In the genomic region with DNA sequence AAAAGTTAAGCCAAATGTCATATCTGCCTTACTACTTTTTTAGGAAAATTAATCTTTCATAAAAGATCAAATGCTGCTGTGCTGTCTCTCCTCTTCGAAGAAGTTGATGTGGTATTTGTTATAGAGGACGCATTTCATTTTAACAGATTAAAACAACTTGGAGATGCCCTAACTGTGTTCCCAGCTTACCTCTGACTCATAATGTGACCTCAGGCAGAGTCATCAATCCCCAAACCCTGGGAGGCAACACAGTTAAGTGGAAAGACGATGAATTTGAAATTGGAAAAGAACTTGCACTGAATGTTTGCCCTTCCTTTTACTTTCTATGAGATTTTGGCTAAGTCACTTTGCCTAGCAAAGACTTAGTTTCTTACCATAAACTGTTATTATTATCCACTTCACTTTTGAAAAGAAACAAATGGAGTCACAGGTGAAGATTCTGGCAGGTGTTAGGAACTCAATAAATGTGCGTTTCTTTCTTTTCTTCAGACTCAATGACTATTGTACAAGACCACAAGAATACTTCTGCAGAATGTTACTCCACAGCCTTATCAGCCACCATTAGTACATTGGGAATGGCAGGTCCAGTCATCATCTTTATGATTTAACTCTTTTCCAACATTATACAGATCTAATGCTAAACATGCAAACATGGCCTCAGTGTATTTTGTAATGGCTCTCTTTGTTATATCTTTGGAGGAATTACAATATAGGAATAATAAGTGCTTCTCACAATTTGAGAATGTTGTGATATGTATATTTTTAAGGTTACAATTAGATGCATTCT, we compare ENCODE assay signal across 17 cellular contexts.
DNase-seq lines count a peak whose midpoint lies in the region; ATAC-seq, FAIRE-seq and TF ChIP-seq lines count a peak whose summit lies in the region.
"Had no signal": no experiment of that assay in that cellular context is flagged by ENCODE, and none has a peak within 500 bp of the region (broad histone marks: within the 10 kb centered on the region; RNA-seq: fewer than 3 reads in every experiment).

No MANE protein-coding gene starts in this region.

- H3K4me1 ChIP-seq in A549 (peaks cover 12% of the 10 kb centered on the region; the same call in 2 of the 3 replicates), adipocyte (ENCODE audit: control insufficient read depth, insufficient read depth, low read length) (peaks cover 30% of the 10 kb centered on the region), foreskin keratinocyte (peaks cover 14% of the 10 kb centered on the region), esophagus muscularis mucosa (peaks cover 0 to 39% (median 27%) of the 10 kb centered on the region in 4 donors)
- H3K4me1 ChIP-seq: neural progenitor cell had no signal

- H3K27ac Mint-ChIP-seq in HFFc6 (no peak overlapping the region), endothelial cell (ENCODE audit: unreplicated experiment) (no peak overlapping the region)
- no peak overlapping the region for H3K27ac Mint-ChIP-seq in activated CD4-positive, alpha-beta memory T cell treated with anti-CD3 and anti-CD28 coated beads for 36 hours
- H3K27ac Mint-ChIP-seq: activated naive CD8-positive, alpha-beta T cell; neural progenitor cell had no signal

- H3K27me3 Mint-ChIP-seq in HFFc6 (ENCODE audit: insufficient read depth) = no peaks in the 10 kb centered on the region; the same call in 1 of the 2 replicates
- H3K27me3 Mint-ChIP-seq in endothelial cell (ENCODE audit: unreplicated experiment) = no peaks in the 10 kb centered on the region
- H3K27me3 Mint-ChIP-seq in activated CD4-positive, alpha-beta memory T cell treated with anti-CD3 and anti-CD28 coated beads for 36 hours = no peaks in the 10 kb centered on the region
- H3K27me3 Mint-ChIP-seq: activated naive CD8-positive, alpha-beta T cell had no signal

- H3K36me3 Mint-ChIP-seq in HFFc6 (ENCODE audit: low read depth) = no peaks in the 10 kb centered on the region
- no peaks in the 10 kb centered on the region for H3K36me3 Mint-ChIP-seq in endothelial cell (ENCODE audit: low read depth, unreplicated experiment)
- H3K36me3 Mint-ChIP-seq in activated CD4-positive, alpha-beta memory T cell treated with anti-CD3 and anti-CD28 coated beads for 36 hours = no peaks in the 10 kb centered on the region
- H3K36me3 Mint-ChIP-seq: activated naive CD8-positive, alpha-beta T cell; neural progenitor cell had no signal

- no peak for TF ChIP-seq EP300 in A549 (IDR thresholded peaks at IDR 0.05)
- TF ChIP-seq EP300 in esophagus muscularis mucosa (IDR thresholded peaks at IDR 0.05) = no peak

- TF ChIP-seq POLR2A in A549 (IDR thresholded peaks at IDR 0.05; ENCODE audit: low read length) (no peak), esophagus muscularis mucosa (IDR thresholded peaks at IDR 0.05; ENCODE audit: low read depth) (no peak)

- ATAC-seq in A549 (no peak), foreskin keratinocyte (peak; percentile 84)
- ATAC-seq: GM12878 had no signal

- no peak for FAIRE-seq in A549 (lab: Jason Lieb, UNC)
- FAIRE-seq: A204.1, colon, GM12878 had no signal

- H3K27me3 ChIP-seq in adipocyte (replicated peaks; ENCODE audit: control insufficient read depth, insufficient read depth, low read length) (no peaks in the 10 kb centered on the region), foreskin keratinocyte (no peaks in the 10 kb centered on the region), esophagus muscularis mucosa (no peaks in the 10 kb centered on the region)
- H3K27me3 ChIP-seq: neural progenitor cell had no signal

- H3K9me3 ChIP-seq in A549 = no peaks in the 10 kb centered on the region
- no peaks in the 10 kb centered on the region for H3K9me3 ChIP-seq in adipocyte (ENCODE audit: control insufficient read depth, low read length)
- H3K9me3 ChIP-seq in esophagus muscularis mucosa = no peaks in the 10 kb centered on the region

- POLR2A ChIA-PET in A549 (lab: Yijun Ruan, JAX) = no interaction called here
- POLR2A ChIA-PET in activated CD4-positive, alpha-beta memory T cell treated with anti-CD3 and anti-CD28 coated beads for 36 hours (lab: Charles Lee) = no interaction called here

- 61% methylated on average over 4 of the region's 4 CpGs for WGBS in A549 (ENCODE audit: missing lambda C conversion rate)
- 52% methylated on average over 4 of the region's 4 CpGs for WGBS in esophagus muscularis mucosa

- CTCF ChIA-PET in A549 (lab: Yijun Ruan, JAX) = interaction anchor here (1.3 kb wide), 1 partner anchor 148 kb away, joined by 3 read pairs; no protein-coding TSS in a partner anchor
- CTCF ChIA-PET in activated CD4-positive, alpha-beta memory T cell treated with anti-CD3 and anti-CD28 coated beads for 36 hours (lab: Charles Lee) = no interaction called here

- H3K4me3 ChIP-seq in A549 (no peak overlapping the region), adipocyte (ENCODE audit: low read length) (peak overlapping the region; percentile 24), esophagus muscularis mucosa (no peak overlapping the region)
- H3K4me3 ChIP-seq: GM12878, neural progenitor cell had no signal

- H3K27ac ChIP-seq in A549 = no peak overlapping the region
- H3K27ac ChIP-seq in foreskin keratinocyte = no peak overlapping the region
- no peak overlapping the region for H3K27ac ChIP-seq in esophagus muscularis mucosa (replicated peaks in 1 of 4)
- H3K27ac ChIP-seq: neural progenitor cell had no signal

- H3K36me3 ChIP-seq in adipocyte (ENCODE audit: control insufficient read depth, insufficient read depth, low read length, severe bottlenecking) (no peaks in the 10 kb centered on the region), esophagus muscularis mucosa (peaks cover 0 to 12% (median 0%) of the 10 kb centered on the region in 4 donors)
- H3K36me3 ChIP-seq: neural progenitor cell had no signal

- intact Hi-C loops in esophagus muscularis mucosa (cut with DNase I) = no loop called here
- intact Hi-C loops in activated CD4-positive, alpha-beta memory T cell treated with anti-CD3 and anti-CD28 coated beads for 36 hours (cut with micrococcal nuclease) = no loop called here

- no peak for TF ChIP-seq RAD21 in A549 (conservative IDR thresholded peaks at IDR 0.05 in 1 of 2, IDR thresholded peaks at IDR 0.05 in 1 of 2)

- H3K4me2 ChIP-seq in A549 = peak overlapping the region; percentile 32; the same call in 2 of the 3 replicates
- H3K4me2 ChIP-seq: neural progenitor cell had no signal

- peak overlapping the region; percentile 43 for H3K9ac ChIP-seq in adipocyte (ENCODE audit: low read length)
- H3K9ac ChIP-seq: neural progenitor cell had no signal

- H3K4me3 Mint-ChIP-seq in HFFc6 (no peak overlapping the region), endothelial cell (ENCODE audit: unreplicated experiment) (no peak overlapping the region)
- H3K4me3 Mint-ChIP-seq in activated CD4-positive, alpha-beta memory T cell treated with anti-CD3 and anti-CD28 coated beads for 36 hours = no peak overlapping the region
- H3K4me3 Mint-ChIP-seq: activated naive CD8-positive, alpha-beta T cell; neural progenitor cell had no signal

- H3K9me3 Mint-ChIP-seq in HFFc6 (no peaks in the 10 kb centered on the region), endothelial cell (ENCODE audit: unreplicated experiment) (no peaks in the 10 kb centered on the region)
- peaks cover 14% of the 10 kb centered on the region for H3K9me3 Mint-ChIP-seq in activated CD4-positive, alpha-beta memory T cell treated with anti-CD3 and anti-CD28 coated beads for 36 hours
- H3K9me3 Mint-ChIP-seq: neural progenitor cell had no signal

- peaks cover 22% of the 10 kb centered on the region for H3K4me1 Mint-ChIP-seq in HFFc6 (ENCODE audit: low read depth)
- H3K4me1 Mint-ChIP-seq in endothelial cell (ENCODE audit: unreplicated experiment) = no peaks in the 10 kb centered on the region
- no peaks in the 10 kb centered on the region for H3K4me1 Mint-ChIP-seq in activated CD4-positive, alpha-beta memory T cell treated with anti-CD3 and anti-CD28 coated beads for 36 hours (ENCODE audit: low read depth)
- H3K4me1 Mint-ChIP-seq: neural progenitor cell had no signal

- DNase-seq in A549 (ENCODE audit: low read depth in 1 of 2, low spot score in 1 of 2) = peak in 1 of 2 experiments; percentile 10
- DNase-seq in HFFc6 = peak; percentile 13
- peak; percentile 36 for DNase-seq in adipocyte (ENCODE audit: low read depth)
- DNase-seq in foreskin keratinocyte = peak in 1 of 2 donors; percentile 33
- DNase-seq in endothelial cell (ENCODE audit: low spot score) = no peak
- DNase-seq in esophagus muscularis mucosa (ENCODE audit: extremely low spot score) = no peak
- no peak for DNase-seq in activated CD4-positive, CD25-positive, alpha-beta regulatory T cell (lab: John Stamatoyannopoulos, UW)
- no peak for DNase-seq in activated CD4-positive, alpha-beta memory T cell treated with anti-CD3 and anti-CD28 coated beads for 36 hours
- DNase-seq: activated CD4-positive, CD25-positive, alpha-beta regulatory T cell treated with anti-CD3 and anti-CD28 coated beads, Interleukin-2, amount 50 U/mL, for 72 hours; DMS153; mesendoderm; NCI-H1092 had no signal

- TF ChIP-seq CTCF in A549 (IDR thresholded peaks at IDR 0.05) = no peak
- no peak for TF ChIP-seq CTCF in HFFc6 (IDR thresholded peaks at IDR 0.05)
- no peak for TF ChIP-seq CTCF in foreskin keratinocyte (conservative IDR thresholded peaks at IDR 0.05)
- TF ChIP-seq CTCF in endothelial cell (IDR thresholded peaks at IDR 0.05; ENCODE audit: unreplicated experiment) = no peak
- TF ChIP-seq CTCF in esophagus muscularis mucosa (IDR thresholded peaks at IDR 0.05) = no peak

TF ChIP-seq in A549, 52 proteins besides CTCF, POLR2A, EP300 and RAD21:
- TF ChIP-seq, protein P1, sequence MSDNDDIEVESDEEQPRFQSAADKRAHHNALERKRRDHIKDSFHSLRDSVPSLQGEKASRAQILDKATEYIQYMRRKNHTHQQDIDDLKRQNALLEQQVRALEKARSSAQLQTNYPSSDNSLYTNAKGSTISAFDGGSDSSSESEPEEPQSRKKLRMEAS (IDR thresholded peaks at IDR 0.05) = no peak
- TF ChIP-seq HOXB5 (CRISPR knock-in tag; IDR thresholded peaks at IDR 0.05) = no peak
- 0 out of 2 replicates have a peak, but pooled peaks have one; percentile 22 for TF ChIP-seq FOSL2 (IDR thresholded peaks at IDR 0.05)
- no peak for TF ChIP-seq FOSL2 (CRISPR knock-in tag; IDR thresholded peaks at IDR 0.05)

Comparison
In these comparisons a context has a peak if more than half of its experiments do, and no peak if none do; other contexts are left out.
1. DNase-seq: peak in HFFc6 (single experiment) and adipocyte (single experiment); none in endothelial cell (single experiment), esophagus muscularis mucosa (single experiment), activated CD4-positive, CD25-positive, alpha-beta regulatory T cell (0 of 4) and activated CD4-positive, alpha-beta memory T cell treated with anti-CD3 and anti-CD28 coated beads for 36 hours (single experiment).